ENCODE assay signal across 16 cellular contexts in genomic region chr1:115729765-115730164, GRCh38. TPM values are rescaled to one million over a fixed set of nuclear protein-coding genes. Genes with fewer than 3 reads are reported as not detected.
DNase-seq lines count a peak whose midpoint lies in the region; ATAC-seq and TF ChIP-seq lines count a peak whose summit lies in the region.
"Had no signal": no experiment of that assay in that cellular context is flagged by ENCODE, and none has a peak within 500 bp of the region (broad histone marks: within the 10 kb centered on the region; RNA-seq: fewer than 3 reads in every experiment).

No MANE protein-coding gene starts in this region.

- TF ChIP-seq CTCF in GM10266 (IDR thresholded peaks at IDR 0.05; ENCODE audit: control insufficient read depth, insufficient read depth, low read depth, missing control alignments) (no peak), HFFc6 (IDR thresholded peaks at IDR 0.05) (no peak)

- peaks cover 12% of the 10 kb centered on the region for H3K4me1 Mint-ChIP-seq in HFFc6 (ENCODE audit: low read depth)
- H3K4me1 Mint-ChIP-seq: naive B cell; stimulated activated effector memory CD8-positive, alpha-beta T cell treated with anti-CD3 and anti-CD28 coated beads, Interleukin-12 subunit alpha, Interleukin-12 subunit beta, amount 100 ng/mL, for 72 hours had no signal

- no peaks in the 10 kb centered on the region for H3K9me3 Mint-ChIP-seq in HFFc6
- H3K9me3 Mint-ChIP-seq: brain; naive B cell; stimulated activated effector memory CD8-positive, alpha-beta T cell treated with anti-CD3 and anti-CD28 coated beads, Interleukin-12 subunit alpha, Interleukin-12 subunit beta, amount 100 ng/mL, for 72 hours had no signal

- no peak overlapping the region for H3K27ac Mint-ChIP-seq in HFFc6
- H3K27ac Mint-ChIP-seq: brain; naive B cell; stimulated activated effector memory CD8-positive, alpha-beta T cell treated with anti-CD3 and anti-CD28 coated beads, Interleukin-12 subunit alpha, Interleukin-12 subunit beta, amount 100 ng/mL, for 72 hours had no signal

- no peaks in the 10 kb centered on the region for H3K36me3 Mint-ChIP-seq in HFFc6 (ENCODE audit: low read depth)
- H3K36me3 Mint-ChIP-seq: brain; naive B cell; stimulated activated effector memory CD8-positive, alpha-beta T cell treated with anti-CD3 and anti-CD28 coated beads, Interleukin-12 subunit alpha, Interleukin-12 subunit beta, amount 100 ng/mL, for 72 hours had no signal

- peaks cover 31% of the 10 kb centered on the region for H3K27me3 Mint-ChIP-seq in HFFc6 (ENCODE audit: insufficient read depth)

- DNase-seq in GM10266 (ENCODE audit: extremely low spot score) (peak; percentile 62), HFFc6 (no peak), amygdala (lab: John Stamatoyannopoulos, UW) (no peak), hepatic stellate cell (ENCODE audit: low spot score) (no peak), HT-29 (ENCODE audit: low spot score) (no peak)
- DNase-seq: naive B cell; NCI-H1105; NK-92 treated with Interleukin-12 subunit alpha and Interleukin-12 subunit beta, amount 100 ng/mL, for 24 hours; spleen; T-helper 9 cell had no signal

- H3K4me3 Mint-ChIP-seq in HFFc6: no peak overlapping the region
- H3K4me3 Mint-ChIP-seq: brain; naive B cell; stimulated activated effector memory CD8-positive, alpha-beta T cell treated with anti-CD3 and anti-CD28 coated beads, Interleukin-12 subunit alpha, Interleukin-12 subunit beta, amount 100 ng/mL, for 72 hours had no signal

- peak; percentile 92 for ATAC-seq in GM19328 (IDR thresholded peaks at IDR 0.05; ENCODE audit: unreplicated experiment)
- peak; percentile 92 for ATAC-seq in HG02642 (IDR thresholded peaks at IDR 0.05; ENCODE audit: poor library complexity, unreplicated experiment)
- peak; percentile 94 for ATAC-seq in HG03442 (IDR thresholded peaks at IDR 0.05; ENCODE audit: unreplicated experiment)
- ATAC-seq: stimulated activated effector memory CD8-positive, alpha-beta T cell treated with anti-CD3 and anti-CD28 coated beads, Interleukin-12 subunit alpha, Interleukin-12 subunit beta, amount 100 ng/mL, for 72 hours had no signal

RNA-seq across cellular contexts. Expression of gene CASQ2, which starts 38.7 kb away (rescaled TPM):
- total RNA-seq in HFFc6 (2021; fragmentation: NEBNext Ultra II Directional; extraction: Animal tissue kit (Norgen Biotek cat#: 25700)): not detected
- not detected in 2 replicates for total RNA-seq in HT-29 (2014; rRNA removed; shearing (Covaris generic))
- total RNA-seq: G401 had no signal
